Comparison of ENCODE assay signal across 8 cellular contexts in genomic region chr11:79708319-79708928, GRCh38.
DNase-seq lines count a peak whose midpoint lies in the region; ATAC-seq and TF ChIP-seq lines count a peak whose summit lies in the region.

No MANE protein-coding gene starts in this region.

- H2AFZ ChIP-seq in PC-3 (ENCODE audit: low read length) = peak overlapping the region; percentile 13; the same call in 1 of the 2 replicates

- no peak overlapping the region for H3K27ac ChIP-seq in PC-3 (ENCODE audit: low read length)
- no peak overlapping the region for H3K27ac ChIP-seq in ascending aorta

- no peak overlapping the region for H3K9ac ChIP-seq in PC-3 (ENCODE audit: low read length)

- BruUV-seq in Caco-2 (replicated peaks; lab: Mats Ljungman, UMichigan) (no TSS peak), PC-3 (replicated peaks; lab: Mats Ljungman, UMichigan) (no TSS peak)

- H3K9me3 ChIP-seq in Caco-2 = peaks cover 8% of the 10 kb centered on the region; the same call in 1 of the 2 replicates
- H3K9me3 ChIP-seq in PC-3 (ENCODE audit: low read length) = 0 out of 2 replicates have a peak, but pooled peaks cover under 1% of the 10 kb centered on the region
- peaks cover 0 to 4% of the 10 kb centered on the region in 2 donors for H3K9me3 ChIP-seq in ascending aorta

- peak; percentile 62 to 71 for DNase-seq in Caco-2
- DNase-seq in HuH-7 (ENCODE audit: low spot score) = peak; percentile 35
- DNase-seq in PC-3 = peak; percentile 72
- peak; percentile 11 for DNase-seq in fibroblast of villous mesenchyme (ENCODE audit: low read depth)
- no peak for DNase-seq in ascending aorta (ENCODE audit: low spot score in 2 of 2)
- no peak for DNase-seq in immature natural killer cell

- H3K9me3 Mint-ChIP-seq in Caco-2 (ENCODE audit: unreplicated experiment) = peaks cover 17% of the 10 kb centered on the region
- peaks cover 6 to 26% (median 17%) of the 10 kb centered on the region in 6 donors for H3K9me3 Mint-ChIP-seq in immature natural killer cell

- intact Hi-C loops in Caco-2 (cut with micrococcal nuclease; ENCODE audit: unreplicated experiment) (loop anchor here (1.0 to 10.0 kb wide), 6 partner anchors 246 to 1529 kb away; no protein-coding TSS in a partner anchor), PC-3 (cut with micrococcal nuclease) (no loop called here), ascending aorta (cut with DNase I) (no loop called here)

- peak; percentile 81 for ATAC-seq in GM19328 (IDR thresholded peaks at IDR 0.05; ENCODE audit: unreplicated experiment)
- peak; percentile 27; the same call in 1 of the 2 replicates for ATAC-seq in PC-3
- no peak for ATAC-seq in GM19397 (IDR thresholded peaks at IDR 0.05; ENCODE audit: unreplicated experiment)

- H3K9me2 ChIP-seq in PC-3 (replicated peaks; ENCODE audit: low read length) = no peaks in the 10 kb centered on the region

- H3K27ac Mint-ChIP-seq in Caco-2 (ENCODE audit: unreplicated experiment) (no peak overlapping the region), immature natural killer cell (no peak overlapping the region)

- POLR2A ChIA-PET in Caco-2 (lab: Charles Lee) = no interaction called here
- POLR2A ChIA-PET in PC-3 (lab: Charles Lee; ENCODE audit: unreplicated experiment) = no interaction called here

- no peaks in the 10 kb centered on the region for H3K79me2 ChIP-seq in PC-3 (ENCODE audit: low read length)

- H3K4me1 Mint-ChIP-seq in Caco-2 (ENCODE audit: low read depth, unreplicated experiment) = no peaks in the 10 kb centered on the region
- no peaks in the 10 kb centered on the region for H3K4me1 Mint-ChIP-seq in immature natural killer cell

- no peaks in the 10 kb centered on the region for H3F3A ChIP-seq in PC-3 (ENCODE audit: low read length, unreplicated experiment)

- CTCF ChIA-PET in Caco-2 (lab: Charles Lee) (interaction anchor here (0.5 to 0.8 kb wide), 4 partner anchors 11 to 447 kb away, joined by 3 read pairs; no protein-coding TSS in a partner anchor), PC-3 (lab: Charles Lee) (interaction anchor here (0.8 kb wide), 1 partner anchor 289 kb away, joined by 3 read pairs; no protein-coding TSS in a partner anchor)

- H3K36me3 Mint-ChIP-seq in Caco-2 (ENCODE audit: insufficient read depth, unreplicated experiment) = no peaks in the 10 kb centered on the region
- no peaks in the 10 kb centered on the region for H3K36me3 Mint-ChIP-seq in immature natural killer cell

- H3K27me3 Mint-ChIP-seq in Caco-2 (ENCODE audit: insufficient read depth, unreplicated experiment) (no peaks in the 10 kb centered on the region), immature natural killer cell (ENCODE audit: low read depth in 3 of 3) (peaks cover 0 to 1% (median 1%) of the 10 kb centered on the region in 3 donors)

- TF ChIP-seq CTCF in Caco-2 (IDR thresholded peaks at IDR 0.05; ENCODE audit: insufficient read depth in 1 of 2, low read depth in 1 of 2, low read length in 1 of 2, severe bottlenecking in 1 of 2, unreplicated experiment in 1 of 2) (peak; percentile 77 to 84), PC-3 (conservative IDR thresholded peaks at IDR 0.05; ENCODE audit: low read depth, low read length) (peak; percentile 74), fibroblast of villous mesenchyme (IDR thresholded peaks at IDR 0.05; ENCODE audit: insufficient read depth, low read depth, low read length) (peak; percentile 46), ascending aorta (IDR thresholded peaks at IDR 0.05) (no peak)

- H3K27me3 ChIP-seq in Caco-2 (replicated peaks; ENCODE audit: control insufficient read depth, insufficient read depth, low read length) = no peaks in the 10 kb centered on the region
- no peaks in the 10 kb centered on the region for H3K27me3 ChIP-seq in PC-3 (ENCODE audit: low read length)
- no peaks in the 10 kb centered on the region for H3K27me3 ChIP-seq in ascending aorta

- H3K36me3 ChIP-seq in Caco-2 (ENCODE audit: control insufficient read depth, insufficient read depth, low read length) (no peaks in the 10 kb centered on the region), PC-3 (ENCODE audit: low read depth, low read length) (no peaks in the 10 kb centered on the region), ascending aorta (no peaks in the 10 kb centered on the region)

- no peak overlapping the region for H3K4me2 ChIP-seq in PC-3 (ENCODE audit: low read length)

- H4K20me1 ChIP-seq in PC-3 (ENCODE audit: low read length) = no peaks in the 10 kb centered on the region

- H3K4me1 ChIP-seq in Caco-2 (no peaks in the 10 kb centered on the region), PC-3 (ENCODE audit: insufficient read depth, low read length) (no peaks in the 10 kb centered on the region), ascending aorta (no peaks in the 10 kb centered on the region)

- H3K4me3 ChIP-seq in Caco-2 (ENCODE audit: low read depth, low read length) = no peak overlapping the region
- H3K4me3 ChIP-seq in PC-3 (ENCODE audit: low read length) = no peak overlapping the region
- H3K4me3 ChIP-seq in fibroblast of villous mesenchyme (ENCODE audit: low read depth, low read length) = no peak overlapping the region
- no peak overlapping the region for H3K4me3 ChIP-seq in ascending aorta

- no peak overlapping the region for H3K4me3 Mint-ChIP-seq in Caco-2 (ENCODE audit: unreplicated experiment)
- H3K4me3 Mint-ChIP-seq in immature natural killer cell = no peak overlapping the region

Comparison
In these comparisons a context has a peak if more than half of its experiments do, and no peak if none do; other contexts are left out.
1. DNase-seq: peak in Caco-2 (2 of 2), HuH-7 (single experiment), PC-3 (single experiment) and fibroblast of villous mesenchyme (single experiment); none in ascending aorta (0 of 2) and immature natural killer cell (0 of 3).
2. CTCF ChIP-seq: peak in Caco-2 (2 of 2), PC-3 (single experiment) and fibroblast of villous mesenchyme (single experiment); none in ascending aorta (0 of 3).